ENCODE assay signal across 16 cellular contexts in the genomic region with DNA sequence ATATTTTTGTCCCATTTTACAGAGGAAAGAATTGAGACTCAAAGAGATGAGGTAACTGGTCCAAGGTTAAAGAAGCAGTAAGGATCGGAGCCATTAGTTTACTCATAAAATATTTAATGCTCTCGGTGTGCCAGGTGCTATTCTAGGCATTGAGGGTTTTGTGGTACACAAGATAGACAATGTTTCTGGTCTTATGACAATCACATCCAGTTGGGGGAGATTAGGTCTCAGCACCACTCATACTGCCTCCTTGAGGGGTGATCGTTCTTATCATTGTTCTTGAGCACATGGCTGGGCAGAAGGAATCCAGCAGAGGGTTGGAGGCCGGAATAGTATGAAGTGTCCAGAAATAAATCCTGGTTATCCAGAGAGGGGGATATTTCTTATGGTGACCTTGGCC. TPM values are rescaled to one million over a fixed set of nuclear protein-coding genes. Genes with fewer than 3 reads are reported as not detected.
"Had no signal": no experiment of that assay in that cellular context is flagged by ENCODE, and none has a peak within 500 bp of the region (broad histone marks: within the 10 kb centered on the region; RNA-seq: fewer than 3 reads in every experiment).

No MANE protein-coding gene starts in this region.

- H3K27ac ChIP-seq: epithelial cell of prostate, gastroesophageal sphincter, tibial artery, vagina had no signal

- H3K27me3 Mint-ChIP-seq: activated T-helper 17 cell treated with anti-CD3 and anti-CD28 coated beads, Interleukin-2, amount 50 U/mL, for 72 hours; naive B cell had no signal

- ATAC-seq: gastroesophageal sphincter had no signal

- H3K9me3 ChIP-seq: gastroesophageal sphincter, tibial artery, vagina had no signal

- H3K9me3 Mint-ChIP-seq: activated naive CD4-positive, alpha-beta T cell treated with anti-CD3 and anti-CD28 coated beads, Interleukin-2, amount 50 U/mL, for 72 hours; activated T-helper 17 cell treated with anti-CD3 and anti-CD28 coated beads, Interleukin-2, amount 50 U/mL, for 72 hours had no signal

- H3K4me3 ChIP-seq: gastroesophageal sphincter, lung, tibial artery, vagina had no signal

- H3K4me3 Mint-ChIP-seq: activated T-helper 17 cell treated with anti-CD3 and anti-CD28 coated beads, Interleukin-2, amount 50 U/mL, for 72 hours; naive B cell had no signal

- H3K4me1 ChIP-seq: gastroesophageal sphincter, tibial artery, vagina had no signal

- H3K36me3 ChIP-seq: gastroesophageal sphincter, tibial artery, vagina had no signal

- DNase-seq: hypothalamus, occipital lobe, right cardiac atrium, tibial artery had no signal

- FAIRE-seq: astrocyte, colon, small intestine had no signal

- H3K27ac Mint-ChIP-seq: activated T-helper 17 cell treated with anti-CD3 and anti-CD28 coated beads, Interleukin-2, amount 50 U/mL, for 72 hours; progenitor cell of endocrine pancreas had no signal

- H3K27me3 ChIP-seq: gastroesophageal sphincter, tibial artery, vagina had no signal

RNA-seq across cellular contexts. Expression of a gene that starts 40.7 kb away (rescaled TPM):
- total RNA-seq: progenitor cell of endocrine pancreas had no signal

RNA-seq across cellular contexts. Expression of a gene that starts 50.9 kb away (rescaled TPM):
- total RNA-seq: activated naive CD4-positive, alpha-beta T cell treated with anti-CD3 and anti-CD28 coated beads, Interleukin-2, amount 50 U/mL, for 72 hours; activated T-helper 17 cell treated with anti-CD3 and anti-CD28 coated beads, Interleukin-2, amount 50 U/mL, for 72 hours; progenitor cell of endocrine pancreas; T-helper 2 cell treated with Interferon-gamma antibody and Interleukin-4, amounts not matched to agents 100 ng/mL and 5 ng/mL, for 36 hours had no signal
